Comparison of ENCODE assay signal across 10 cellular contexts in genomic region chr5:157108961-157109360, GRCh38. TPM values are rescaled to one million over a fixed set of nuclear protein-coding genes. Genes with fewer than 3 reads are reported as not detected.
DNase-seq lines count a peak whose midpoint lies in the region; ATAC-seq, FAIRE-seq and TF ChIP-seq lines count a peak whose summit lies in the region.
"Had no signal": no experiment of that assay in that cellular context is flagged by ENCODE, and none has a peak within 500 bp of the region (broad histone marks: within the 10 kb centered on the region; RNA-seq: fewer than 3 reads in every experiment).

Gene HAVCR2 (minus strand): TSS chr5:157109044. CDS start chr5:157108983, 61 bp downstream.

- H3K36me3 ChIP-seq in esophagus squamous epithelium: no peaks in the 10 kb centered on the region
- no peaks in the 10 kb centered on the region for H3K36me3 ChIP-seq in Karpas-422 (ENCODE audit: insufficient read depth, low read length)

- no peak within 1 kb of the TSS for H3K4me2 ChIP-seq in Karpas-422 (ENCODE audit: low read depth, low read length, poor library complexity, severe bottlenecking)

- H3K27me3 ChIP-seq in esophagus squamous epithelium (no peaks in the 10 kb centered on the region), Karpas-422 (ENCODE audit: low read length) (no peaks in the 10 kb centered on the region)

- no peak for FAIRE-seq in D721Med (lab: Jason Lieb, UNC)
- FAIRE-seq: A204.1, TTC549 had no signal

- DNase-seq in SIG-M5 treated with dmso at 0.1 percent for 504 hours (lab: John Stamatoyannopoulos, UW; ENCODE audit: unreplicated experiment) (peak; percentile 28), SIG-M5 (lab: John Stamatoyannopoulos, UW) (no peak), esophagus squamous epithelium (lab: John Stamatoyannopoulos, UW) (no peak), Karpas-422 (no peak), D721Med (ENCODE audit: insufficient read length, low spot score) (no peak)
- peak; percentile 26 for DNase-seq in activated CD4-positive, alpha-beta T cell treated with anti-CD3 and anti-CD28 coated beads for 4 hours
- DNase-seq in stimulated activated CD4-positive, alpha-beta T cell treated with anti-CD3 and anti-CD28 coated beads, Interleukin-15, amount 100 ng/mL, for 24 hours: peak; percentile 65

- TF ChIP-seq POLR2A in esophagus squamous epithelium (IDR thresholded peaks at IDR 0.05): peak in 2 of 4 donors; percentile 39 to 70

- H4K20me1 ChIP-seq in Karpas-422 (ENCODE audit: insufficient read depth, low read depth, low read length): no peaks in the 10 kb centered on the region

- 52 to 73% methylated on average over 2 to 3 of the region's 3 CpGs for WGBS in esophagus squamous epithelium, 2 donors

- H3K4me1 ChIP-seq in esophagus squamous epithelium (no peaks in the 10 kb centered on the region), Karpas-422 (ENCODE audit: low read length) (no peaks in the 10 kb centered on the region)

- no peaks in the 10 kb centered on the region for H3K79me2 ChIP-seq in Karpas-422 (ENCODE audit: low read length)

- H3K9me2 ChIP-seq in Karpas-422 (replicated peaks; ENCODE audit: insufficient read depth, low read length): no peaks in the 10 kb centered on the region

- H3K4me3 ChIP-seq in esophagus squamous epithelium (peak within 1 kb of the TSS in 2 of 4 donors; percentile 26 to 44), Karpas-422 (ENCODE audit: low read length) (no peak within 1 kb of the TSS)

- no peak for TF ChIP-seq CTCF in esophagus squamous epithelium (IDR thresholded peaks at IDR 0.05)
- TF ChIP-seq CTCF in D721Med (IDR thresholded peaks at IDR 0.05; ENCODE audit: insufficient read depth, missing control alignments): no peak

- ATAC-seq in HG03378 (IDR thresholded peaks at IDR 0.05; ENCODE audit: unreplicated experiment): peak; percentile 90

- intact Hi-C loops in esophagus squamous epithelium (cut with DNase I): no loop called here

- H3K9ac ChIP-seq in Karpas-422 (ENCODE audit: low read length): no peak within 1 kb of the TSS

- peak within 1 kb of the TSS in 3 of 4 donors; percentile 61 to 82 (median 75) for H3K27ac ChIP-seq in esophagus squamous epithelium
- no peak within 1 kb of the TSS for H3K27ac ChIP-seq in Karpas-422 (ENCODE audit: low read length)

- no peak within 1 kb of the TSS for H2AFZ ChIP-seq in Karpas-422 (ENCODE audit: low read length)

- H3K9me3 ChIP-seq in esophagus squamous epithelium (no peaks in the 10 kb centered on the region), Karpas-422 (ENCODE audit: low read length) (no peaks in the 10 kb centered on the region)

RNA-seq across cellular contexts. Expression of gene HAVCR2, which starts in this region (rescaled TPM):
- 1 to 10 TPM in 3 of 4 donors, under 1 TPM in 1; 0.45 to 5.3 (median 3.5) TPM for total RNA-seq in esophagus squamous epithelium
- 0.22 TPM in 1 of 2 replicates, not detected in the other for total RNA-seq in Karpas-422 (2014; rRNA removed; shearing (Covaris generic); ENCODE audit: low replicate concordance)

Comparison
In these comparisons a context has a peak if more than half of its experiments do, and no peak if none do; other contexts are left out.
1. DNase-seq: peak in SIG-M5 treated with dmso at 0.1 percent for 504 hours (single experiment), activated CD4-positive, alpha-beta T cell treated with anti-CD3 and anti-CD28 coated beads for 4 hours (2 of 2) and stimulated activated CD4-positive, alpha-beta T cell treated with anti-CD3 and anti-CD28 coated beads, Interleukin-15, amount 100 ng/mL, for 24 hours (single experiment); none in SIG-M5 (single experiment), esophagus squamous epithelium (single experiment), Karpas-422 (single experiment) and D721Med (single experiment).